In genomic region chr11:36376888-36377758, GRCh38 we compare ENCODE assay signal across 1 cellular context.
TF ChIP-seq lines count a peak whose summit lies in the region.

No MANE protein-coding gene starts in this region.

TF ChIP-seq in A549, 52 proteins besides CTCF, POLR2A, EP300 and RAD21 (continued from another document):
- TF ChIP-seq REST (IDR thresholded peaks at IDR 0.05) (no peak), SMC3 (IDR thresholded peaks at IDR 0.05) (peak; percentile 65), MAFK (IDR thresholded peaks at IDR 0.05; ENCODE audit: partially characterized antibody) (no peak), ZFP36 (IDR thresholded peaks at IDR 0.05; ENCODE audit: borderline replicate concordance, partially characterized antibody) (no peak), BHLHE40 (IDR thresholded peaks at IDR 0.05; ENCODE audit: low read depth, low read length) (no peak), KDM5A (IDR thresholded peaks at IDR 0.05) (no peak), JUNB (IDR thresholded peaks at IDR 0.05) (no peak), RCOR1 (IDR thresholded peaks at IDR 0.05; ENCODE audit: low read depth, low read length) (no peak), MAX (IDR thresholded peaks at IDR 0.05) (peak; percentile 90), CBX2 (IDR thresholded peaks at IDR 0.05; ENCODE audit: borderline replicate concordance, low read depth) (no peak), RFX5 (IDR thresholded peaks at IDR 0.05) (no peak)
